11 cellular contexts compared by ENCODE assay signal in genomic region chr7:113100091-113100723, GRCh38. TPM values are rescaled to one million over a fixed set of nuclear protein-coding genes. Genes with fewer than 3 reads are reported as not detected.
DNase-seq lines count a peak whose midpoint lies in the region; TF ChIP-seq lines count a peak whose summit lies in the region.
"Had no signal": no experiment of that assay in that cellular context is flagged by ENCODE, and none has a peak within 500 bp of the region (broad histone marks: within the 10 kb centered on the region; RNA-seq: fewer than 3 reads in every experiment).

No MANE protein-coding gene starts in this region.

- no peak for TF ChIP-seq CTCF in fibroblast of mammary gland (conservative IDR thresholded peaks at IDR 0.05; ENCODE audit: control insufficient read depth, insufficient read depth, low read depth, low read length)
- TF ChIP-seq CTCF in progenitor cell of endocrine pancreas (IDR thresholded peaks at IDR 0.05; ENCODE audit: unreplicated experiment), result no peak

- H3K4me1 Mint-ChIP-seq in progenitor cell of endocrine pancreas (ENCODE audit: low read depth), result peaks cover 4% of the 10 kb centered on the region
- H3K4me1 Mint-ChIP-seq: naive thymus-derived CD4-positive, alpha-beta T cell had no signal

- no peaks in the 10 kb centered on the region for H3K36me3 Mint-ChIP-seq in progenitor cell of endocrine pancreas (ENCODE audit: insufficient read depth)
- H3K36me3 Mint-ChIP-seq: activated naive CD8-positive, alpha-beta T cell; naive thymus-derived CD4-positive, alpha-beta T cell had no signal

- peaks cover 14% of the 10 kb centered on the region for H3K27me3 Mint-ChIP-seq in progenitor cell of endocrine pancreas

- H3K4me3 Mint-ChIP-seq in progenitor cell of endocrine pancreas (ENCODE audit: low read depth), result no peak overlapping the region
- H3K4me3 Mint-ChIP-seq: activated naive CD8-positive, alpha-beta T cell; naive thymus-derived CD4-positive, alpha-beta T cell had no signal

- H3K9me3 Mint-ChIP-seq in progenitor cell of endocrine pancreas (ENCODE audit: low read depth), result no peaks in the 10 kb centered on the region
- H3K9me3 Mint-ChIP-seq: naive thymus-derived CD4-positive, alpha-beta T cell had no signal

- DNase-seq in HPDE6-E6E7 (ENCODE audit: extremely low spot score) (peak; percentile 32), RPMI7951 (ENCODE audit: low read depth) (peak; percentile 81), fibroblast of mammary gland (ENCODE audit: low read depth) (peak; percentile 50), renal cortical epithelial cell (ENCODE audit: low read depth) (peak; percentile 91), COLO668 (lab: John Stamatoyannopoulos, UW; ENCODE audit: unreplicated experiment) (no peak), inferior parietal cortex (ENCODE audit: extremely low spot score) (no peak), GDM1 (lab: John Stamatoyannopoulos, UW) (no peak), progenitor cell of endocrine pancreas (ENCODE audit: low spot score, unreplicated experiment) (no peak)
- DNase-seq: activated CD4-positive, alpha-beta T cell treated with anti-CD3 and anti-CD28 coated beads for 1 hour; naive thymus-derived CD4-positive, alpha-beta T cell had no signal

- H3K27ac Mint-ChIP-seq in progenitor cell of endocrine pancreas, result no peak overlapping the region
- H3K27ac Mint-ChIP-seq: activated naive CD8-positive, alpha-beta T cell; naive thymus-derived CD4-positive, alpha-beta T cell had no signal

- H3K4me3 ChIP-seq in fibroblast of mammary gland (ENCODE audit: control insufficient read depth, low read depth, low read length), result no peak overlapping the region

RNA-seq across cellular contexts. Expression of gene GPR85, which starts 13.6 kb away (rescaled TPM):
- total RNA-seq in RPMI7951 (2014; rRNA removed; shearing (Covaris generic)), result 3.1 and 4.2 TPM in 2 replicates
- total RNA-seq in renal cortical epithelial cell, result 0.17 and 0.35 TPM in 2 replicates
- total RNA-seq in progenitor cell of endocrine pancreas, result 0.20 and 0.36 TPM in 2 replicates
- total RNA-seq: naive thymus-derived CD4-positive, alpha-beta T cell had no signal

RNA-seq across cellular contexts. Expression of gene SMIM30, which starts 18.1 kb away (rescaled TPM):
- total RNA-seq in RPMI7951 (2014; rRNA removed; shearing (Covaris generic)), result 143 and 157 TPM in 2 replicates
- total RNA-seq in renal cortical epithelial cell (60.9 and 107 TPM in 2 replicates), progenitor cell of endocrine pancreas (32.2 and 32.8 TPM in 2 replicates)

Comparison
In these comparisons a context has a peak if more than half of its experiments do, and no peak if none do; other contexts are left out.
1. DNase-seq: peak in HPDE6-E6E7 (single experiment), RPMI7951 (single experiment), fibroblast of mammary gland (single experiment) and renal cortical epithelial cell (single experiment); none in COLO668 (single experiment), inferior parietal cortex (single experiment), GDM1 (single experiment) and progenitor cell of endocrine pancreas (single experiment).